Comparison of ENCODE assay signal across 22 cellular contexts in the genomic region with DNA sequence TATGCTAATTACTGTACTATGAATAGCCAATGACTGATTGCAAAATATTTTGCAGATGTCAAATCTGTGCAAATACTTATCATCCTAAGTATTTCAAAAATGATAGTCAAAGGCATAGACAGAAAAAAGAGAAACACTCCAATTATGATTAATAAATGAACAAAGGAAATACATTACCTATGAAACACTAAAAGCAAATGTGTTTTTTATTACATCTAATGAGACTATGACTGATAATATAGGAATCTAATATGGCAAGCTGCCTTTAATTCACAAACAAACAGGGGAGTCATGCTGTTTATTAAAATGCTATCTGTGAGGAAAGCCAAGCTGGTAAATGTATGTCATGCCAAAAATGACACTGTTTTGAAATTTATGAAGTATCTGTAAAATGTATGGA.
"Had no signal": no experiment of that assay in that cellular context is flagged by ENCODE, and none has a peak within 500 bp of the region (broad histone marks: within the 10 kb centered on the region; RNA-seq: fewer than 3 reads in every experiment).

No MANE protein-coding gene starts in this region.

- H3K27ac ChIP-seq: esophagus squamous epithelium, gastrocnemius medialis, heart right ventricle, left lung, neutrophil, spleen, thoracic aorta, transverse colon had no signal

- H3K4me3 ChIP-seq: esophagus squamous epithelium, gastrocnemius medialis, heart right ventricle, left lung, lung, spleen, thoracic aorta, transverse colon had no signal

- H3K4me1 ChIP-seq: gastrocnemius medialis, left lung, transverse colon had no signal

- H3K27me3 ChIP-seq: esophagus squamous epithelium, gastrocnemius medialis, heart right ventricle, left lung, neutrophil, spleen, transverse colon had no signal

- FAIRE-seq: keratinocyte had no signal

- H3K9me3 ChIP-seq: esophagus squamous epithelium, gastrocnemius medialis, heart right ventricle, left lung, neutrophil, spleen, thoracic aorta, transverse colon had no signal

- H3K36me3 ChIP-seq: esophagus squamous epithelium, gastrocnemius medialis, heart right ventricle, left lung, neutrophil, spleen, thoracic aorta, transverse colon had no signal

- ATAC-seq: gastrocnemius medialis; heart right ventricle; left lung; naive thymus-derived CD4-positive, alpha-beta T cell; sciatic nerve; stimulated activated naive B cell treated with anti-CD40 and anti-IgM and Interleukin-4, amounts not matched to agents 10 μg/mL and 1 μg/mL and 100 μg/mL, for 72 hours; stimulated activated naive CD8-positive, alpha-beta T cell treated with anti-CD3 and anti-CD28 coated beads, Interleukin-15, amount 100 ng/mL, for 72 hours had no signal

- DNase-seq: effector memory CD4-positive, alpha-beta T cell; esophagus squamous epithelium; gastrocnemius medialis; heart right ventricle; hypothalamus; left lung; mesenchymal stem cell; naive thymus-derived CD4-positive, alpha-beta T cell; posterior cingulate gyrus; spleen; stimulated activated CD4-positive, alpha-beta T cell treated with anti-CD3 and anti-CD28 coated beads, Interleukin-15, amount 100 ng/mL, for 24 hours; stimulated activated CD4-positive, alpha-beta T cell treated with anti-CD3 and anti-CD28 coated beads, Interleukin-1b, Interleukin-23, amount 100 ng/mL, for 48 hours; stimulated activated CD4-positive, alpha-beta T cell treated with anti-CD3 and anti-CD28 coated beads, Interleukin-4, amount 100 ng/mL, for 24 hours; stimulated activated naive B cell treated with anti-CD40 and anti-IgM and Interleukin-4, amounts not matched to agents 10 μg/mL and 1 μg/mL and 100 μg/mL, for 72 hours; stimulated activated naive CD8-positive, alpha-beta T cell treated with anti-CD3 and anti-CD28 coated beads, Interleukin-15, amount 100 ng/mL, for 72 hours; substantia nigra; transverse colon had no signal
